In the genomic region with DNA sequence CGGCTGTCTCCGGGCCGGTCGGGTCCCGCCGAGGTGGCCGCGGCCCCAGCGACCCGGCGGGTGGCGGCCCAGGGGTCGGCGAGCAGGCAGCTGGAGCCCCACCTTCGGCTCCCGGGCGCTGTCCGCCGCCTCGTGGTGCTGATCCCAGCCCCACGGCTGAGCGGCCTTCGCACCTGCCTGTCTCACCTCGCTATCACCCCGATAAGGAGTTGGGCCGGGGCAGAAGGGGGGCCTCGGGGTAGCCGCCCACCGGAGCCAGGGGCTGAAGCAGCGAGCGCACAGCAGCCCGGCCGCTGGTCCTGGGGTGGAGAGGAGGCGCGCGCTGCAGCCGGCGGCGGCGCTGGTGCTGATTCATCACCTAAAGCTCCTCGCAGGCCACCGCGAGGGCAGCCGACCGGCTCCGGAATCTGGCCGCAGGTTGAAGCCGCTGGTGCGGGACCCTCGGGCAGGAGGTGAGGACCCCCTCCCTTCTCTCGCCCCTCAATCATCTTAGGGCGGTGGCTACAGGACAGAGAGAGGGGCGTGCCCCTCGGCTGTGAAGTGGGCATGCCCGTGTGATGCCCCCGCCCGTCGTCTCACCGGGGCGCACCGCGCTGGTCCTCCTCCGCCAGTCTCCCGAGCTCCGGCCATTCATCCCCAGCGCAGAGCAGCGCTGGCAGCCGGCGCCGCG, we compare ENCODE assay signal across 1 cellular context.
TF ChIP-seq lines count a peak whose summit lies in the region.

No MANE protein-coding gene starts in this region.

TF ChIP-seq in HepG2, 621 proteins besides CTCF, POLR2A, EP300 and RAD21 (continued from another document and continues in another):
- TF ChIP-seq, protein P1, sequence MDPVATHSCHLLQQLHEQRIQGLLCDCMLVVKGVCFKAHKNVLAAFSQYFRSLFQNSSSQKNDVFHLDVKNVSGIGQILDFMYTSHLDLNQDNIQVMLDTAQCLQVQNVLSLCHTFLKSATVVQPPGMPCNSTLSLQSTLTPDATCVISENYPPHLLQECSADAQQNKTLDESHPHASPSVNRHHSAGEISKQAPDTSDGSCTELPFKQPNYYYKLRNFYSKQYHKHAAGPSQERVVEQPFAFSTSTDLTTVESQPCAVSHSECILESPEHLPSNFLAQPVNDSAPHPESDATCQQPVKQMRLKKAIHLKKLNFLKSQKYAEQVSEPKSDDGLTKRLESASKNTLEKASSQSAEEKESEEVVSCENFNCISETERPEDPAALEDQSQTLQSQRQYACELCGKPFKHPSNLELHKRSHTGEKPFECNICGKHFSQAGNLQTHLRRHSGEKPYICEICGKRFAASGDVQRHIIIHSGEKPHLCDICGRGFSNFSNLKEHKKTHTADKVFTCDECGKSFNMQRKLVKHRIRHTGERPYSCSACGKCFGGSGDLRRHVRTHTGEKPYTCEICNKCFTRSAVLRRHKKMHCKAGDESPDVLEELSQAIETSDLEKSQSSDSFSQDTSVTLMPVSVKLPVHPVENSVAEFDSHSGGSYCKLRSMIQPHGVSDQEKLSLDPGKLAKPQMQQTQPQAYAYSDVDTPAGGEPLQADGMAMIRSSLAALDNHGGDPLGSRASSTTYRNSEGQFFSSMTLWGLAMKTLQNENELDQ (CRISPR knock-in tag; IDR thresholded peaks at IDR 0.05; ENCODE audit: borderline replicate concordance), result no peak
- TF ChIP-seq RXRB (CRISPR knock-in tag; IDR thresholded peaks at IDR 0.05; ENCODE audit: borderline replicate concordance) (peak; percentile 38; the same call in 1 of the 2 replicates), REL (CRISPR knock-in tag; conservative IDR thresholded peaks at IDR 0.05) (no peak), KAT7 (CRISPR knock-in tag; IDR thresholded peaks at IDR 0.05; ENCODE audit: borderline replicate concordance) (peak; percentile 26; the same call in 1 of the 2 replicates), ZNF75D (CRISPR knock-in tag; IDR thresholded peaks at IDR 0.05; ENCODE audit: borderline replicate concordance) (peak; percentile 19; the same call in 1 of the 2 replicates), NFIC (IDR thresholded peaks at IDR 0.05; ENCODE audit: low read length) (no peak), TSC22D2 (CRISPR knock-in tag; IDR thresholded peaks at IDR 0.05; ENCODE audit: borderline replicate concordance) (peak; percentile 95; the same call in 1 of the 2 replicates), SP2 (CRISPR knock-in tag; IDR thresholded peaks at IDR 0.05) (no peak), ZNF672 (CRISPR knock-in tag; IDR thresholded peaks at IDR 0.05) (no peak), ZNF781 (CRISPR knock-in tag; IDR thresholded peaks at IDR 0.05; ENCODE audit: borderline replicate concordance, not compliant biosample characterization) (no peak), ZFP36L1 (CRISPR knock-in tag; IDR thresholded peaks at IDR 0.05) (0 out of 2 replicates have a peak, but pooled peaks have one; percentile 52), MIER3 (CRISPR knock-in tag; IDR thresholded peaks at IDR 0.05; ENCODE audit: borderline replicate concordance) (no peak), ZNF776 (CRISPR knock-in tag; IDR thresholded peaks at IDR 0.05) (peak; percentile 85; the same call in 1 of the 2 replicates), ZFP1 (CRISPR knock-in tag; IDR thresholded peaks at IDR 0.05) (no peak), CREB1 (IDR thresholded peaks at IDR 0.05) (no peak), CREB1 (CRISPR knock-in tag; IDR thresholded peaks at IDR 0.05) (no peak), POGK (CRISPR knock-in tag; conservative IDR thresholded peaks at IDR 0.05) (peak; percentile 77; the same call in 1 of the 2 replicates), NFAT5 (CRISPR knock-in tag; IDR thresholded peaks at IDR 0.05) (peak; percentile 87), ARID3A (IDR thresholded peaks at IDR 0.05; ENCODE audit: low read depth, low read length) (no peak), PCBP2 (optimal IDR thresholded peaks at IDR 0.05; ENCODE audit: low read depth, low read length, poor library complexity, severe bottlenecking) (no peak), CCAR2 (optimal IDR thresholded peaks at IDR 0.05; ENCODE audit: low read depth, low read length) (no peak), ZFYVE20 (CRISPR knock-in tag; IDR thresholded peaks at IDR 0.05; ENCODE audit: borderline replicate concordance, low read depth) (peak; percentile 90; the same call in 1 of the 2 replicates), CBX1 (IDR thresholded peaks at IDR 0.05; ENCODE audit: low read depth) (no peak), ZFP82 (CRISPR knock-in tag; IDR thresholded peaks at IDR 0.05; ENCODE audit: borderline replicate concordance) (no peak; the same call in 1 of the 2 replicates), FOXO1 (CRISPR knock-in tag; IDR thresholded peaks at IDR 0.05) (peak; percentile 46), PAX8 (CRISPR knock-in tag; IDR thresholded peaks at IDR 0.05; ENCODE audit: borderline replicate concordance) (no peak; the same call in 1 of the 2 replicates), RCOR2 (CRISPR knock-in tag; IDR thresholded peaks at IDR 0.05) (no peak), ZIK1 (CRISPR knock-in tag; IDR thresholded peaks at IDR 0.05; ENCODE audit: borderline replicate concordance, low read depth) (peak; percentile 78; the same call in 1 of the 2 replicates), ZKSCAN8 (CRISPR knock-in tag; IDR thresholded peaks at IDR 0.05; ENCODE audit: borderline replicate concordance) (no peak), ZNF589 (CRISPR knock-in tag; conservative IDR thresholded peaks at IDR 0.05) (peak; percentile 90; the same call in 1 of the 2 replicates), SIX1 (CRISPR knock-in tag; IDR thresholded peaks at IDR 0.05; ENCODE audit: borderline replicate concordance) (no peak), MBD4 (IDR thresholded peaks at IDR 0.05; ENCODE audit: borderline replicate concordance, low read length) (no peak), EEA1 (CRISPR knock-in tag; IDR thresholded peaks at IDR 0.05; ENCODE audit: borderline replicate concordance) (peak; percentile 85), PTBP1 (IDR thresholded peaks at IDR 0.05; ENCODE audit: low read depth, low read length, poor library complexity, severe bottlenecking) (no peak), TOE1 (CRISPR knock-in tag; IDR thresholded peaks at IDR 0.05) (0 out of 2 replicates have a peak, but pooled peaks have one; percentile 52), RELA (CRISPR knock-in tag; IDR thresholded peaks at IDR 0.05) (no peak), SMARCE1 (IDR thresholded peaks at IDR 0.05; ENCODE audit: borderline replicate concordance) (no peak), KDM5A (IDR thresholded peaks at IDR 0.05; ENCODE audit: borderline replicate concordance, low read length) (no peak), YEATS2 (CRISPR knock-in tag; IDR thresholded peaks at IDR 0.05; ENCODE audit: borderline replicate concordance) (peak; percentile 46; the same call in 1 of the 2 replicates), RFXAP (CRISPR knock-in tag; IDR thresholded peaks at IDR 0.05; ENCODE audit: borderline replicate concordance) (peak; percentile 57; the same call in 1 of the 2 replicates), JUNB (CRISPR knock-in tag; IDR thresholded peaks at IDR 0.05; ENCODE audit: borderline replicate concordance) (peak; percentile 63; the same call in 1 of the 2 replicates), ATF7 (IDR thresholded peaks at IDR 0.05) (no peak), ATF7 (CRISPR knock-in tag; IDR thresholded peaks at IDR 0.05) (no peak), GATA4 (IDR thresholded peaks at IDR 0.05; ENCODE audit: borderline replicate concordance, low read depth) (no peak), PLRG1 (conservative IDR thresholded peaks at IDR 0.05) (no peak)
- TF ChIP-seq, protein P2, sequence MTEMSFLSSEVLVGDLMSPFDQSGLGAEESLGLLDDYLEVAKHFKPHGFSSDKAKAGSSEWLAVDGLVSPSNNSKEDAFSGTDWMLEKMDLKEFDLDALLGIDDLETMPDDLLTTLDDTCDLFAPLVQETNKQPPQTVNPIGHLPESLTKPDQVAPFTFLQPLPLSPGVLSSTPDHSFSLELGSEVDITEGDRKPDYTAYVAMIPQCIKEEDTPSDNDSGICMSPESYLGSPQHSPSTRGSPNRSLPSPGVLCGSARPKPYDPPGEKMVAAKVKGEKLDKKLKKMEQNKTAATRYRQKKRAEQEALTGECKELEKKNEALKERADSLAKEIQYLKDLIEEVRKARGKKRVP (CRISPR knock-in tag; IDR thresholded peaks at IDR 0.05), result peak in 1 of 2 experiments; percentile 67; a peak in 1 of 4 replicates
- TF ChIP-seq, protein P3, sequence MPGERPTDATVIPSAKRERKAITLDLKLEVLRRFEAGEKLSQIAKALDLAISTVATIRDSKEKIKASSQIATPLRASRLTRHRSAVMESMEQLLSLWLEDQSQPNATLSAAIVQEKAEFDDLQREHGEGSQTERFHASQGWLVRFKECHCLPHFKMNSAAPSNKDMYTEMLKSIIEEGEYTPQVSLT (CRISPR knock-in tag; IDR thresholded peaks at IDR 0.05; ENCODE audit: borderline replicate concordance, low read depth), result no peak
- TF ChIP-seq, protein P4, sequence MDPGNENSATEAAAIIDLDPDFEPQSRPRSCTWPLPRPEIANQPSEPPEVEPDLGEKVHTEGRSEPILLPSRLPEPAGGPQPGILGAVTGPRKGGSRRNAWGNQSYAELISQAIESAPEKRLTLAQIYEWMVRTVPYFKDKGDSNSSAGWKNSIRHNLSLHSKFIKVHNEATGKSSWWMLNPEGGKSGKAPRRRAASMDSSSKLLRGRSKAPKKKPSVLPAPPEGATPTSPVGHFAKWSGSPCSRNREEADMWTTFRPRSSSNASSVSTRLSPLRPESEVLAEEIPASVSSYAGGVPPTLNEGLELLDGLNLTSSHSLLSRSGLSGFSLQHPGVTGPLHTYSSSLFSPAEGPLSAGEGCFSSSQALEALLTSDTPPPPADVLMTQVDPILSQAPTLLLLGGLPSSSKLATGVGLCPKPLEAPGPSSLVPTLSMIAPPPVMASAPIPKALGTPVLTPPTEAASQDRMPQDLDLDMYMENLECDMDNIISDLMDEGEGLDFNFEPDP (CRISPR knock-in tag; conservative IDR thresholded peaks at IDR 0.05), result 0 out of 2 replicates have a peak, but pooled peaks have one; percentile 54
- TF ChIP-seq, protein P5, sequence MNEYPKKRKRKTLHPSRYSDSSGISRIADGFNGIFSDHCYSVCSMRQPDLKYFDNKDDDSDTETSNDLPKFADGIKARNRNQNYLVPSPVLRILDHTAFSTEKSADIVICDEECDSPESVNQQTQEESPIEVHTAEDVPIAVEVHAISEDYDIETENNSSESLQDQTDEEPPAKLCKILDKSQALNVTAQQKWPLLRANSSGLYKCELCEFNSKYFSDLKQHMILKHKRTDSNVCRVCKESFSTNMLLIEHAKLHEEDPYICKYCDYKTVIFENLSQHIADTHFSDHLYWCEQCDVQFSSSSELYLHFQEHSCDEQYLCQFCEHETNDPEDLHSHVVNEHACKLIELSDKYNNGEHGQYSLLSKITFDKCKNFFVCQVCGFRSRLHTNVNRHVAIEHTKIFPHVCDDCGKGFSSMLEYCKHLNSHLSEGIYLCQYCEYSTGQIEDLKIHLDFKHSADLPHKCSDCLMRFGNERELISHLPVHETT (CRISPR knock-in tag; conservative IDR thresholded peaks at IDR 0.05), result 0 out of 2 replicates have a peak, but pooled peaks have one; percentile 37
